13 cellular contexts compared by ENCODE assay signal in the genomic region with DNA sequence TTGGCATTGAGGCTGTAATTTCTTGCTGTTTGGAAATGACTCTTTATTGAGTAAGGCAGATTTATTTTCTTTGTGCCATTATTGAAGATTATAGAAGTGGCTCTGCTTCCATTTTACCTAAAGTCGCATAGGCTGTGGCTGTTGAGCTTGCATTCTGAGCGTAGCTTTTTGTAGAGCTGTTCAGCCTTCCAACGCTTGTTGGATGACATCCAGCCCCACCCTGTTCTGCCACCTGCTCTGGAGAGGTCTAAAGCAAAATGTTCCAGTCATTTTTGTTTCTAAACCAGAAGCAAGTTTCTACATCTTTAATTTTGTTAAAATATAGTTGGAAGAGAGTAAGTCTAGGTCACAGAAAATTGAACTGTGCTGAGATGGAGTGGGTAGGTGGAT. TPM values are rescaled to one million over a fixed set of nuclear protein-coding genes. Genes with fewer than 3 reads are reported as not detected.
A peak's percentile ranks its signal among the peaks of the same experiment; 100 is the strongest.
DNase-seq lines count a peak whose midpoint lies in the region; ATAC-seq and TF ChIP-seq lines count a peak whose summit lies in the region.
"Had no signal": no experiment of that assay in that cellular context is flagged by ENCODE, and none has a peak within 500 bp of the region (broad histone marks: within the 10 kb centered on the region; RNA-seq: fewer than 3 reads in every experiment).

No MANE protein-coding gene starts in this region.

- no peak for TF ChIP-seq CTCF in lung (IDR thresholded peaks at IDR 0.05; ENCODE audit: control extremely low read depth, extremely low read depth)
- TF ChIP-seq CTCF in MM.1S (IDR thresholded peaks at IDR 0.05; ENCODE audit: low read length): no peak

- H3F3A ChIP-seq in MM.1S (ENCODE audit: insufficient read depth, low read length): no peaks in the 10 kb centered on the region

- H3K27ac ChIP-seq in BLaER1 (no peak overlapping the region), lung (ENCODE audit: low read depth in 1 of 2, low read length in 1 of 2) (no peak overlapping the region), MM.1S (ENCODE audit: low read length) (no peak overlapping the region)
- H3K27ac ChIP-seq: RWPE1, vagina had no signal

- H3K4me3 ChIP-seq in BLaER1 (no peak overlapping the region), lung (no peak overlapping the region), MM.1S (ENCODE audit: low read length) (no peak overlapping the region)
- H3K4me3 ChIP-seq: vagina had no signal

- ATAC-seq in lung (ENCODE audit: insufficient read depth, low FRiP score) (no peak), GM18909 (IDR thresholded peaks at IDR 0.05; ENCODE audit: poor library complexity, unreplicated experiment) (no peak), HG02885 (IDR thresholded peaks at IDR 0.05; ENCODE audit: poor library complexity, unreplicated experiment) (no peak)

- WGBS in lung, 2 donors: 49 to 51% methylated on average over 3 of the region's 3 CpGs

- H3K36me3 ChIP-seq in BLaER1 (no peaks in the 10 kb centered on the region), lung (ENCODE audit: control insufficient read depth in 2 of 2, insufficient read depth in 2 of 2, low read length in 2 of 2) (no peaks in the 10 kb centered on the region), MM.1S (replicated peaks; ENCODE audit: insufficient read depth, low read length) (no peaks in the 10 kb centered on the region)
- H3K36me3 ChIP-seq: vagina had no signal

- H3K9me2 ChIP-seq in MM.1S (replicated peaks; ENCODE audit: insufficient read depth, low read length): no peaks in the 10 kb centered on the region

- H3K4me1 ChIP-seq in BLaER1 (peaks cover 34% of the 10 kb centered on the region), lung (ENCODE audit: control insufficient read depth in 2 of 2, insufficient read depth in 2 of 2, low read length in 2 of 2) (peaks cover 3 to 6% of the 10 kb centered on the region in 2 donors), MM.1S (ENCODE audit: low read length) (no peaks in the 10 kb centered on the region)

- no peaks in the 10 kb centered on the region for H3K79me2 ChIP-seq in MM.1S (ENCODE audit: low read length)

- H3K9ac ChIP-seq in BLaER1: no peak overlapping the region
- no peak overlapping the region for H3K9ac ChIP-seq in MM.1S (ENCODE audit: low read length)

- H3K4me2 ChIP-seq in BLaER1 (peak overlapping the region; percentile 50), MM.1S (ENCODE audit: low read depth, low read length) (no peak overlapping the region)

- DNase-seq in DMS79 treated with DMSO at 0.1 percent for 48 hours (lab: John Stamatoyannopoulos, UW) (peak; percentile 77), NCI-H774 (lab: John Stamatoyannopoulos, UW) (peak; percentile 42), lung (ENCODE audit: low spot score) (peak; percentile 69), MM.1S (no peak)
- DNase-seq in activated effector memory CD4-positive, alpha-beta T cell treated with anti-CD3 and anti-CD28 coated beads, Interleukin-2, amount 50 U/mL, for 16 hours: no peak
- DNase-seq: activated CD4-positive, alpha-beta T cell treated with anti-CD3 and anti-CD28 coated beads, Interleukin-2, amount 50 U/mL, for 48 hours; activated gamma-delta T cell; NCI-H226 had no signal

- H2AFZ ChIP-seq in MM.1S (ENCODE audit: low read length): no peak overlapping the region

- H3K9me3 ChIP-seq in BLaER1 (no peaks in the 10 kb centered on the region), lung (ENCODE audit: control insufficient read depth in 2 of 2, insufficient read depth in 1 of 2, low read length in 1 of 2) (peaks cover 0 to 2% of the 10 kb centered on the region in 2 donors), MM.1S (replicated peaks; ENCODE audit: insufficient read depth, low read length) (no peaks in the 10 kb centered on the region)
- H3K9me3 ChIP-seq: vagina had no signal

- H3K27me3 ChIP-seq in BLaER1 (no peaks in the 10 kb centered on the region), lung (ENCODE audit: control insufficient read depth, insufficient read depth) (no peaks in the 10 kb centered on the region), MM.1S (replicated peaks; ENCODE audit: insufficient read depth, low read length) (no peaks in the 10 kb centered on the region)
- H3K27me3 ChIP-seq: vagina had no signal

- H4K20me1 ChIP-seq in BLaER1: no peaks in the 10 kb centered on the region
- H4K20me1 ChIP-seq in MM.1S (ENCODE audit: insufficient read depth, low read length): no peaks in the 10 kb centered on the region

RNA-seq across cellular contexts. Expression of gene UST, which starts 24.4 kb away (rescaled TPM):
- 10 to 100 TPM in 1 of 2 donors, 1 to 10 TPM in 1; 8.6 to 24.0 TPM for total RNA-seq in lung
- polyA plus RNA-seq in lung: 1 to 10 TPM; 4.5 to 5.7 TPM

Comparison
In these comparisons a context has a peak if more than half of its experiments do, and no peak if none do; other contexts are left out.
1. DNase-seq: peak in DMS79 treated with DMSO at 0.1 percent for 48 hours (single experiment), NCI-H774 (single experiment) and lung (single experiment); none in MM.1S (single experiment) and activated effector memory CD4-positive, alpha-beta T cell treated with anti-CD3 and anti-CD28 coated beads, Interleukin-2, amount 50 U/mL, for 16 hours (single experiment).